Comparison of ENCODE assay signal across 12 cellular contexts in genomic region chr13:46578590-46578975, GRCh38. TPM values are rescaled to one million over a fixed set of nuclear protein-coding genes. Genes with fewer than 3 reads are reported as not detected.
DNase-seq lines count a peak whose midpoint lies in the region; ATAC-seq and TF ChIP-seq lines count a peak whose summit lies in the region.
"Had no signal": no experiment of that assay in that cellular context is flagged by ENCODE, and none has a peak within 500 bp of the region (broad histone marks: within the 10 kb centered on the region; RNA-seq: fewer than 3 reads in every experiment).

No MANE protein-coding gene starts in this region.

- H3K9me3 ChIP-seq in Loucy (ENCODE audit: insufficient read depth, low read depth, low read length) (no peaks in the 10 kb centered on the region), trophoblast cell (ENCODE audit: insufficient read depth, low read depth, low read length) (no peaks in the 10 kb centered on the region)

- no peak overlapping the region for H4K91ac ChIP-seq in trophoblast cell (ENCODE audit: low read depth, low read length)

- H2AFZ ChIP-seq in Loucy (ENCODE audit: low read length) (no peak overlapping the region), trophoblast cell (ENCODE audit: insufficient read depth, low read length, poor library complexity) (no peak overlapping the region)

- H3K4me1 ChIP-seq in Loucy (ENCODE audit: insufficient read depth, low read length, poor library complexity, severe bottlenecking) (peaks cover 56% of the 10 kb centered on the region), trophoblast cell (ENCODE audit: control insufficient read depth in 1 of 2, insufficient read depth in 2 of 2, low read length in 2 of 2) (peaks cover 0 to 8% of the 10 kb centered on the region in 2 experiments)

- peaks cover 88% of the 10 kb centered on the region for H3K79me2 ChIP-seq in Loucy (ENCODE audit: insufficient read depth, low read length)
- H3K79me2 ChIP-seq in trophoblast cell (ENCODE audit: control insufficient read depth, insufficient read depth, low read length, poor library complexity) = peaks cover 2% of the 10 kb centered on the region

- H3K4me3 ChIP-seq in Loucy (ENCODE audit: low read length, poor library complexity, severe bottlenecking) (no peak overlapping the region), trophoblast cell (ENCODE audit: low read depth, low read length) (no peak overlapping the region)
- H3K4me3 ChIP-seq: lung had no signal

- no peak overlapping the region for H3K14ac ChIP-seq in trophoblast cell (ENCODE audit: low read length)

- H3F3A ChIP-seq in Loucy (ENCODE audit: low read depth) = no peaks in the 10 kb centered on the region

- H2BK120ac ChIP-seq in trophoblast cell (ENCODE audit: insufficient read depth, low read length, poor library complexity) = no peak overlapping the region

- no peak overlapping the region for H2BK12ac ChIP-seq in trophoblast cell (ENCODE audit: low read length)

- no peak overlapping the region for H3K23ac ChIP-seq in trophoblast cell (ENCODE audit: low read length)

- H3K36me3 ChIP-seq in Loucy (ENCODE audit: insufficient read depth, low read length) = no peaks in the 10 kb centered on the region
- H3K36me3 ChIP-seq in trophoblast cell (ENCODE audit: control insufficient read depth in 1 of 2, insufficient read depth in 2 of 2, low read length in 2 of 2) = no peaks in the 10 kb centered on the region

- ATAC-seq in GM18517 (IDR thresholded peaks at IDR 0.05; ENCODE audit: unreplicated experiment) (peak; percentile 36), GM21526 (IDR thresholded peaks at IDR 0.05; ENCODE audit: low FRiP score, unreplicated experiment) (peak; percentile 45)

- H3K9ac ChIP-seq in Loucy (ENCODE audit: low read depth, low read length, poor library complexity, severe bottlenecking) = no peak overlapping the region
- H3K9ac ChIP-seq in trophoblast cell (ENCODE audit: low read length) = no peak overlapping the region

- H3K18ac ChIP-seq in trophoblast cell (ENCODE audit: low read length) = peak overlapping the region; percentile 11

- H4K8ac ChIP-seq in trophoblast cell (ENCODE audit: low read depth, low read length) = no peak overlapping the region

- WGBS in trophoblast cell (ENCODE audit: extremely low coverage, insufficient coverage, insufficient read length) = no CpG with 5 or more reads among the region's 3 CpGs

- H3K9me2 ChIP-seq in Loucy (replicated peaks; ENCODE audit: low read depth, low read length) = no peaks in the 10 kb centered on the region

- H3K27me3 ChIP-seq in Loucy (ENCODE audit: insufficient read depth, low read length, poor library complexity, severe bottlenecking) (no peaks in the 10 kb centered on the region), trophoblast cell (ENCODE audit: insufficient read depth, low read length) (no peaks in the 10 kb centered on the region)

- peaks cover 40% of the 10 kb centered on the region for H4K20me1 ChIP-seq in Loucy (ENCODE audit: insufficient read depth, low read length, poor library complexity, severe bottlenecking)

- H4K12ac ChIP-seq in trophoblast cell (ENCODE audit: low read depth, low read length) = no peak overlapping the region

- H3K4ac ChIP-seq in trophoblast cell (ENCODE audit: low read depth, low read length) = peak overlapping the region; percentile 27

- H2BK5ac ChIP-seq in trophoblast cell (ENCODE audit: low read depth, low read length, poor library complexity) = no peak overlapping the region

- TF ChIP-seq CTCF in Loucy (conservative IDR thresholded peaks at IDR 0.05; ENCODE audit: low read length) = no peak

- H2AK5ac ChIP-seq in trophoblast cell (ENCODE audit: low read length) = no peak overlapping the region

- H3K4me2 ChIP-seq in Loucy (ENCODE audit: low read depth, low read length, poor library complexity, severe bottlenecking) (peak overlapping the region; percentile 69), trophoblast cell (ENCODE audit: low read length) (no peak overlapping the region)

- H3K79me1 ChIP-seq in trophoblast cell (ENCODE audit: low read length) = no peaks in the 10 kb centered on the region

- no peak overlapping the region for H3K27ac ChIP-seq in trophoblast cell (ENCODE audit: low read depth, low read length)
- H3K27ac ChIP-seq: RWPE1 had no signal

- DNase-seq in trophoblast cell (no peak), superior temporal gyrus (ENCODE audit: extremely low spot score) (no peak), AG08396 (ENCODE audit: low spot score) (no peak), NCI-H1105 (lab: John Stamatoyannopoulos, UW) (no peak)
- no peak for DNase-seq in activated effector memory CD4-positive, alpha-beta T cell treated with Interleukin-2 at 50 U/mL for 16 hours
- DNase-seq: activated effector memory CD4-positive, alpha-beta T cell treated with anti-CD3 and anti-CD28 coated beads, Interleukin-2, amount 50 U/mL, for 16 hours; KG1 had no signal

RNA-seq across cellular contexts. Expression of gene LRCH1, which starts 25.6 kb away (rescaled TPM):
- polyA plus RNA-seq in trophoblast cell (2013) = 13.9 and 14.1 TPM in 2 replicates
